Comparison of ENCODE assay signal across 15 cellular contexts in genomic region chr5:54257366-54258118, GRCh38. TPM values are rescaled to one million over a fixed set of nuclear protein-coding genes. Genes with fewer than 3 reads are reported as not detected.
A peak's percentile ranks its signal among the peaks of the same experiment; 100 is the strongest.
DNase-seq lines count a peak whose midpoint lies in the region; ATAC-seq and TF ChIP-seq lines count a peak whose summit lies in the region.
"Had no signal": no experiment of that assay in that cellular context is flagged by ENCODE, and none has a peak within 500 bp of the region (broad histone marks: within the 10 kb centered on the region; RNA-seq: fewer than 3 reads in every experiment).

No MANE protein-coding gene starts in this region.

- H4K8ac ChIP-seq in mesenchymal stem cell (ENCODE audit: low read length) = no peak overlapping the region

- H3K4me3 ChIP-seq in DND-41 (ENCODE audit: low read depth in 1 of 2, low read length in 2 of 2) (no peak overlapping the region), mesenchymal stem cell (ENCODE audit: insufficient read depth in 1 of 2, low read depth in 1 of 2, low read length in 2 of 2) (no peak overlapping the region)
- no peak overlapping the region for H3K4me3 ChIP-seq in CD8-positive, alpha-beta memory T cell (ENCODE audit: low read length)
- H3K4me3 ChIP-seq: pancreas, testis had no signal

- no peaks in the 10 kb centered on the region for H3K9me3 Mint-ChIP-seq in stimulated activated naive B cell treated with anti-CD40 and anti-IgM and Interleukin-4, amounts not matched to agents 10 μg/mL and 1 μg/mL and 100 μg/mL, for 72 hours
- H3K9me3 Mint-ChIP-seq in CD8-positive, alpha-beta memory T cell = no peaks in the 10 kb centered on the region
- H3K9me3 Mint-ChIP-seq: activated naive CD4-positive, alpha-beta T cell treated with anti-CD3 and anti-CD28 coated beads for 36 hours; brain had no signal

- H3K36me3 ChIP-seq in DND-41 (ENCODE audit: insufficient read depth, low read length) (no peaks in the 10 kb centered on the region), mesenchymal stem cell (ENCODE audit: control insufficient read depth in 1 of 2, insufficient read depth in 2 of 2, low read depth in 1 of 2, low read length in 2 of 2) (no peaks in the 10 kb centered on the region)
- H3K36me3 ChIP-seq in CD8-positive, alpha-beta memory T cell (ENCODE audit: insufficient read depth, low read length) = no peaks in the 10 kb centered on the region
- H3K36me3 ChIP-seq: BE2C, pancreas had no signal

- peak overlapping the region; percentile 43; the same call in 1 of the 2 replicates for H3K27ac ChIP-seq in DND-41 (ENCODE audit: low read length)
- peak overlapping the region; percentile 28 for H3K27ac ChIP-seq in mesenchymal stem cell (ENCODE audit: low read length, poor library complexity, severe bottlenecking)
- H3K27ac ChIP-seq in CD8-positive, alpha-beta memory T cell (ENCODE audit: low read depth, low read length) = no peak overlapping the region
- H3K27ac ChIP-seq: HL-60, pancreas, testis had no signal

- peaks cover 20% of the 10 kb centered on the region for H3K79me1 ChIP-seq in mesenchymal stem cell (replicated peaks; ENCODE audit: low read length, poor library complexity, severe bottlenecking)

- H3K9me3 ChIP-seq in DND-41 (ENCODE audit: insufficient read depth, low read length, severe bottlenecking) (no peaks in the 10 kb centered on the region), mesenchymal stem cell (ENCODE audit: control insufficient read depth, low read length) (no peaks in the 10 kb centered on the region)
- no peaks in the 10 kb centered on the region for H3K9me3 ChIP-seq in CD8-positive, alpha-beta memory T cell (ENCODE audit: low read length)
- H3K9me3 ChIP-seq: BE2C, pancreas, testis had no signal

- no peak overlapping the region for H3K4me3 Mint-ChIP-seq in stimulated activated naive B cell treated with anti-CD40 and anti-IgM and Interleukin-4, amounts not matched to agents 10 μg/mL and 1 μg/mL and 100 μg/mL, for 72 hours
- peak overlapping the region in 1 of 7 donors; percentile 29 for H3K4me3 Mint-ChIP-seq in CD8-positive, alpha-beta memory T cell
- H3K4me3 Mint-ChIP-seq: activated naive CD4-positive, alpha-beta T cell treated with anti-CD3 and anti-CD28 coated beads for 36 hours; brain had no signal

- H4K20me1 ChIP-seq in DND-41 (ENCODE audit: insufficient read depth, low read length) = peaks cover 12% of the 10 kb centered on the region; the same call in 1 of the 2 replicates

- H3K4ac ChIP-seq in mesenchymal stem cell (ENCODE audit: low read depth in 1 of 2, low read length in 2 of 2) = no peak overlapping the region

- H2BK12ac ChIP-seq in mesenchymal stem cell (ENCODE audit: low read length in 2 of 2) = no peak overlapping the region

- 88% methylated on average over 6 of the region's 6 CpGs for WGBS in mesenchymal stem cell

- peak overlapping the region; percentile 20; the same call in 1 of the 2 replicates for H3K4me2 ChIP-seq in DND-41 (ENCODE audit: insufficient read depth, low read length)
- no peak overlapping the region for H3K4me2 ChIP-seq in mesenchymal stem cell (ENCODE audit: low read length, poor library complexity, severe bottlenecking)

- no peaks in the 10 kb centered on the region for H3K27me3 Mint-ChIP-seq in stimulated activated naive B cell treated with anti-CD40 and anti-IgM and Interleukin-4, amounts not matched to agents 10 μg/mL and 1 μg/mL and 100 μg/mL, for 72 hours
- no peaks in the 10 kb centered on the region for H3K27me3 Mint-ChIP-seq in CD8-positive, alpha-beta memory T cell
- H3K27me3 Mint-ChIP-seq: brain had no signal

- H3K79me2 ChIP-seq in DND-41 (ENCODE audit: insufficient read depth, low read length) = no peaks in the 10 kb centered on the region; the same call in 1 of the 2 replicates

- CTCF ChIA-PET in CD8-positive, alpha-beta memory T cell (lab: Charles Lee) = interaction anchor here (0.9 to 1.4 kb wide), 3 partner anchors 28 to 779 kb away, joined by 3 to 5 read pairs (median 4); no protein-coding TSS in a partner anchor

- no peak overlapping the region for H2BK5ac ChIP-seq in mesenchymal stem cell (ENCODE audit: low read depth, low read length, poor library complexity, severe bottlenecking)

- no peak overlapping the region for H3K18ac ChIP-seq in mesenchymal stem cell (ENCODE audit: low read depth in 1 of 2, low read length in 2 of 2)

- H3K9ac ChIP-seq in DND-41 (ENCODE audit: low read depth, low read length) (no peak overlapping the region), mesenchymal stem cell (ENCODE audit: low read length) (no peak overlapping the region)

- H3K4me1 Mint-ChIP-seq in stimulated activated naive B cell treated with anti-CD40 and anti-IgM and Interleukin-4, amounts not matched to agents 10 μg/mL and 1 μg/mL and 100 μg/mL, for 72 hours = peaks cover 12 to 38% of the 10 kb centered on the region in 2 donors
- H3K4me1 Mint-ChIP-seq in CD8-positive, alpha-beta memory T cell = peaks cover 47 to 58% (median 54%) of the 10 kb centered on the region in 3 donors

- H2BK120ac ChIP-seq in mesenchymal stem cell (ENCODE audit: low read depth, low read length) = no peak overlapping the region

- POLR2A ChIA-PET in CD8-positive, alpha-beta memory T cell (lab: Charles Lee) = no interaction called here

- no peak overlapping the region for H2AK5ac ChIP-seq in mesenchymal stem cell (ENCODE audit: low read length, severe bottlenecking)

- no peaks in the 10 kb centered on the region for H3K36me3 Mint-ChIP-seq in stimulated activated naive B cell treated with anti-CD40 and anti-IgM and Interleukin-4, amounts not matched to agents 10 μg/mL and 1 μg/mL and 100 μg/mL, for 72 hours
- H3K36me3 Mint-ChIP-seq in CD8-positive, alpha-beta memory T cell = peaks cover 0 to 2% (median 0%) of the 10 kb centered on the region in 3 donors
- H3K36me3 Mint-ChIP-seq: brain had no signal

- no peak overlapping the region for H3K23ac ChIP-seq in mesenchymal stem cell (ENCODE audit: low read length in 2 of 2)

- H4K91ac ChIP-seq in mesenchymal stem cell (ENCODE audit: low read length) = no peak overlapping the region

- no peak for TF ChIP-seq CTCF in DND-41 (IDR thresholded peaks at IDR 0.05; ENCODE audit: borderline replicate concordance, extremely low read depth, low read length, poor library complexity, severe bottlenecking)

- ATAC-seq in DND-41 (ENCODE audit: insufficient read depth, low read depth) (peak; percentile 87), GM21360 (IDR thresholded peaks at IDR 0.05; ENCODE audit: unreplicated experiment) (no peak)
- no peak for ATAC-seq in stimulated activated naive B cell treated with anti-CD40 and anti-IgM and Interleukin-4, amounts not matched to agents 10 μg/mL and 1 μg/mL and 100 μg/mL, for 72 hours (replicated peaks)

- no peak overlapping the region for H3K27ac Mint-ChIP-seq in stimulated activated naive B cell treated with anti-CD40 and anti-IgM and Interleukin-4, amounts not matched to agents 10 μg/mL and 1 μg/mL and 100 μg/mL, for 72 hours
- H3K27ac Mint-ChIP-seq in CD8-positive, alpha-beta memory T cell = peak overlapping the region in 1 of 8 donors; percentile 81
- H3K27ac Mint-ChIP-seq: activated naive CD4-positive, alpha-beta T cell treated with anti-CD3 and anti-CD28 coated beads for 36 hours; brain had no signal

- peak; percentile 16 for DNase-seq in DND-41
- peak; percentile 22 for DNase-seq in NCI-H146 (lab: John Stamatoyannopoulos, UW)
- DNase-seq in amniotic epithelial cell (ENCODE audit: low read depth) = peak; percentile 22
- DNase-seq in mesenchymal stem cell = no peak
- no peak for DNase-seq in stimulated activated naive B cell treated with anti-CD40 and anti-IgM and Interleukin-4, amounts not matched to agents 10 μg/mL and 1 μg/mL and 100 μg/mL, for 72 hours
- no peak for DNase-seq in CD8-positive, alpha-beta memory T cell
- DNase-seq: activated CD4-positive, alpha-beta T cell treated with anti-CD3 and anti-CD28 coated beads for 4 hours; activated naive CD4-positive, alpha-beta T cell treated with anti-CD3 and anti-CD28 coated beads for 36 hours; BE2C; NCI-H1417 treated with DMSO at 0.1 percent for 48 hours; pancreas; testis had no signal

- peaks cover 20% of the 10 kb centered on the region for H3K4me1 ChIP-seq in DND-41 (ENCODE audit: insufficient read depth, low read length)
- H3K4me1 ChIP-seq in mesenchymal stem cell (ENCODE audit: control insufficient read depth, insufficient read depth, low read depth, low read length) = no peaks in the 10 kb centered on the region
- no peaks in the 10 kb centered on the region for H3K4me1 ChIP-seq in CD8-positive, alpha-beta memory T cell (ENCODE audit: insufficient read depth, low read length)
- H3K4me1 ChIP-seq: BE2C had no signal

- H3K14ac ChIP-seq in mesenchymal stem cell (ENCODE audit: low read length in 2 of 2) = no peak overlapping the region

- no peak overlapping the region for H2AFZ ChIP-seq in DND-41 (ENCODE audit: low read depth, low read length)
- H2AFZ ChIP-seq in mesenchymal stem cell (ENCODE audit: low read depth, low read length) = no peak overlapping the region

- H3K27me3 ChIP-seq in DND-41 (ENCODE audit: insufficient read depth, low read length, poor library complexity) = no peaks in the 10 kb centered on the region
- H3K27me3 ChIP-seq in mesenchymal stem cell (ENCODE audit: control insufficient read depth in 1 of 2, insufficient read depth in 1 of 2, low read length in 2 of 2) = no peaks in the 10 kb centered on the region
- no peaks in the 10 kb centered on the region for H3K27me3 ChIP-seq in CD8-positive, alpha-beta memory T cell (ENCODE audit: insufficient read depth, low read length, poor library complexity, severe bottlenecking)
- H3K27me3 ChIP-seq: pancreas, testis had no signal

- no peak overlapping the region for H2BK15ac ChIP-seq in mesenchymal stem cell (ENCODE audit: low read depth, poor library complexity, severe bottlenecking)

RNA-seq across cellular contexts. Expression of gene ARL15, which starts 52.8 kb away (rescaled TPM):
- 13.9 TPM for polyA plus RNA-seq in mesenchymal stem cell (2013, experiment 1 of 2)
- 14.1 TPM for polyA plus RNA-seq in mesenchymal stem cell (2013, experiment 2 of 2)
- total RNA-seq in CD8-positive, alpha-beta memory T cell = 1 to 10 TPM; 5.6 to 6.5 TPM
- polyA plus RNA-seq in CD8-positive, alpha-beta memory T cell = 18.8 TPM

Comparison
In these comparisons a context has a peak if more than half of its experiments do, and no peak if none do; other contexts are left out.
1. DNase-seq: peak in DND-41 (single experiment), NCI-H146 (single experiment) and amniotic epithelial cell (single experiment); none in mesenchymal stem cell (single experiment), stimulated activated naive B cell treated with anti-CD40 and anti-IgM and Interleukin-4, amounts not matched to agents 10 μg/mL and 1 μg/mL and 100 μg/mL, for 72 hours (single experiment) and CD8-positive, alpha-beta memory T cell (0 of 5).